2 cellular contexts compared by ENCODE assay signal in the genomic region with DNA sequence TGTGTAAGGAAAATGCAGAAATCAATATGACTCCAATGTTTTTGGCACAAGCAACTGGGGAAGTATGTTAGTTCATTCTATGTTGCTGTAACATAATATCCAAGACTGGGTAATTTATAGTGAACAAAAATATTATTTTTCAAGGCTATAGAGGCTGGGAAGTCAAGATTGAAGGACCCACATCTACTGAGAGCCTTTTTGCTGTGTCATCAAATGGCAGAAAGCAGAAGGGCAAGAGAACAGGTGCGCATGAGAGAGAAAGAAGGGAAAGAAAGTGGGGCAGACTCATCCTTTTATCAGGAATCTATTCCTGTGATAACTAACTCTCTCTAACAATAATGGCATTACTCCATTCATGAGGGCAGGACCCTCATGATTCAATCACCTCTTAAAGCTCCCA.
A peak's percentile ranks its signal among the peaks of the same experiment; 100 is the strongest.
TF ChIP-seq lines count a peak whose summit lies in the region.

No MANE protein-coding gene starts in this region.

TF ChIP-seq in IMR-90, 13 proteins besides CTCF, POLR2A, EP300 and RAD21:
- TF ChIP-seq MAFK (IDR thresholded peaks at IDR 0.05; ENCODE audit: low read depth, low read length) (peak; percentile 79), CHD1 (IDR thresholded peaks at IDR 0.05; ENCODE audit: low read depth, low read length) (no peak), MAZ (IDR thresholded peaks at IDR 0.05; ENCODE audit: borderline replicate concordance, low read depth, low read length) (no peak), NFE2L2 (IDR thresholded peaks at IDR 0.05; ENCODE audit: low read depth, low read length) (no peak), MXI1 (IDR thresholded peaks at IDR 0.05; ENCODE audit: borderline replicate concordance, low read depth, low read length) (no peak), RFX5 (IDR thresholded peaks at IDR 0.05; ENCODE audit: low read depth, low read length) (no peak)

TF ChIP-seq in H1, 55 proteins besides CTCF, POLR2A, EP300 and RAD21:
- TF ChIP-seq MAFK (IDR thresholded peaks at IDR 0.05; ENCODE audit: low read depth, low read length) (0 out of 2 replicates have a peak, but pooled peaks have one; percentile 8), KDM5A (IDR thresholded peaks at IDR 0.05; ENCODE audit: low read length) (no peak)
